ENCODE assay signal across 22 cellular contexts in the genomic region with DNA sequence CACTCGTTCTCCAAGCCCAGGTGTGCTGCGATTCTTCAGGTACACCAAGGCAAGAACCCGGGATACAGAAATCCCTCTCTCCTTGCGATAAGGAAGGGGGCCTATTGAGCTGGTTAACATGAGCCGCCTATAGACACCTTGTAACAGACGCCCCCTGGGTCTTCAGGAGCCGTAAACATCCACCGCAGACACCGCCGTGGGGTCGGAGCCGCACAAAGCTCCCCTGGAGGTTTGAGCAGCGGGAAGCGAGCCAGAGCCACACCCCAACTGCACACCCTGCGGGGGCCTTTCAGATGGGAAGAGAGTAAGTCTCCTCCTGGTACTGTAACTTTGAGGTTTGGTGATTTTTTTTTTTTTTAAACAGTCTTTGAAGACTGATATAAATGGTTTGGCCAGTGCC. TPM values are rescaled to one million over a fixed set of nuclear protein-coding genes. Genes with fewer than 3 reads are reported as not detected.
DNase-seq lines count a peak whose midpoint lies in the region.
"Had no signal": no experiment of that assay in that cellular context is flagged by ENCODE, and none has a peak within 500 bp of the region (broad histone marks: within the 10 kb centered on the region; RNA-seq: fewer than 3 reads in every experiment).

No MANE protein-coding gene starts in this region.

- DNase-seq in NCI-H69 (lab: John Stamatoyannopoulos, UW) (peak; percentile 0), mesenchymal stem cell (no peak), AG08396 (ENCODE audit: low spot score) (no peak), cardiac septum (ENCODE audit: low spot score) (no peak), SKM-1 treated with dmso at 0.1 percent for 144 hours (lab: John Stamatoyannopoulos, UW; ENCODE audit: unreplicated experiment) (no peak), amygdala (lab: John Stamatoyannopoulos, UW) (no peak)
- DNase-seq: ACHN; AML-193; CD4-positive, alpha-beta memory T cell; DMS 273 treated with DMSO at 0.1 percent for 48 hours; DMS53; DND-41; GF-D8; HCEC 1CT; IMR-90 had no signal

- no peak overlapping the region for H3K4me2 ChIP-seq in mesenchymal stem cell (ENCODE audit: low read length, poor library complexity, severe bottlenecking)
- H3K4me2 ChIP-seq: BLaER1 had no signal

- no peak overlapping the region for H2BK12ac ChIP-seq in mesenchymal stem cell (ENCODE audit: low read length in 2 of 2)

- no peak overlapping the region for H2BK5ac ChIP-seq in mesenchymal stem cell (ENCODE audit: low read depth, low read length, poor library complexity, severe bottlenecking)

- H4K8ac ChIP-seq in mesenchymal stem cell (ENCODE audit: low read length), result no peak overlapping the region

- H3K4me1 ChIP-seq in ES-I3 (ENCODE audit: insufficient read depth, low read length) (0 out of 2 replicates have a peak, but pooled peaks cover 3% of the 10 kb centered on the region), mesenchymal stem cell (ENCODE audit: control insufficient read depth, insufficient read depth, low read depth, low read length) (no peaks in the 10 kb centered on the region)
- H3K4me1 ChIP-seq: BLaER1 had no signal

- H2AK5ac ChIP-seq in mesenchymal stem cell (ENCODE audit: low read length, severe bottlenecking), result no peak overlapping the region

- H3K79me1 ChIP-seq in mesenchymal stem cell (replicated peaks; ENCODE audit: low read length, poor library complexity, severe bottlenecking), result no peaks in the 10 kb centered on the region

- H4K91ac ChIP-seq in mesenchymal stem cell (ENCODE audit: low read length), result no peak overlapping the region

- no peak overlapping the region for H2BK15ac ChIP-seq in mesenchymal stem cell (ENCODE audit: low read depth, poor library complexity, severe bottlenecking)

- H3K4me3 ChIP-seq in mesenchymal stem cell (ENCODE audit: insufficient read depth in 1 of 2, low read depth in 1 of 2, low read length in 2 of 2), result no peak overlapping the region
- H3K4me3 ChIP-seq: BLaER1, K562 had no signal

- intact Hi-C loops in cardiac septum (cut with DNase I), result no loop called here

- WGBS in mesenchymal stem cell, result 63% methylated on average over 15 of the region's 15 CpGs

- no peak overlapping the region for H3K18ac ChIP-seq in mesenchymal stem cell (ENCODE audit: low read depth in 1 of 2, low read length in 2 of 2)

- no peak overlapping the region for H3K23ac ChIP-seq in mesenchymal stem cell (ENCODE audit: low read length in 2 of 2)

- H3K27ac ChIP-seq in mesenchymal stem cell (ENCODE audit: low read length, poor library complexity, severe bottlenecking), result no peak overlapping the region
- H3K27ac ChIP-seq: BLaER1, HL-60 had no signal

- peak overlapping the region; percentile 4; the same call in 1 of the 2 replicates for H3K9ac ChIP-seq in ES-I3 (ENCODE audit: low read depth, low read length)
- no peak overlapping the region for H3K9ac ChIP-seq in mesenchymal stem cell (ENCODE audit: low read length)
- H3K9ac ChIP-seq: BLaER1 had no signal

- H3K9me3 ChIP-seq in ES-I3 (ENCODE audit: control insufficient read depth, insufficient read depth, low read length) (no peaks in the 10 kb centered on the region), mesenchymal stem cell (ENCODE audit: control insufficient read depth, low read length) (no peaks in the 10 kb centered on the region)

- no peak overlapping the region for H2BK120ac ChIP-seq in mesenchymal stem cell (ENCODE audit: low read depth, low read length)

- no peaks in the 10 kb centered on the region for H3K27me3 ChIP-seq in mesenchymal stem cell (ENCODE audit: control insufficient read depth in 1 of 2, insufficient read depth in 1 of 2, low read length in 2 of 2)
- H3K27me3 ChIP-seq: BLaER1 had no signal

- H3K14ac ChIP-seq in mesenchymal stem cell (ENCODE audit: low read length in 2 of 2), result no peak overlapping the region

- H3K4ac ChIP-seq in mesenchymal stem cell (ENCODE audit: low read depth in 1 of 2, low read length in 2 of 2), result no peak overlapping the region

- H3K36me3 ChIP-seq in ES-I3 (ENCODE audit: insufficient read depth, low read length) (no peaks in the 10 kb centered on the region), mesenchymal stem cell (ENCODE audit: control insufficient read depth in 1 of 2, insufficient read depth in 2 of 2, low read depth in 1 of 2, low read length in 2 of 2) (no peaks in the 10 kb centered on the region)
- H3K36me3 ChIP-seq: BLaER1 had no signal

- peak overlapping the region; percentile 36 for H2AFZ ChIP-seq in mesenchymal stem cell (ENCODE audit: low read depth, low read length)

RNA-seq across cellular contexts. Expression of a gene that starts 46.6 kb away (rescaled TPM):
- polyA plus RNA-seq in mesenchymal stem cell (2013, experiment 1 of 2), result 0.04 TPM
- 0.04 TPM for polyA plus RNA-seq in mesenchymal stem cell (2013, experiment 2 of 2)
- not detected for total RNA-seq in cardiac septum
- total RNA-seq: CD4-positive, alpha-beta memory T cell; H4; HT1080; IMR-90 had no signal
- polyA plus RNA-seq: CD14-positive monocyte; CD4-positive, alpha-beta memory T cell; IMR-90 had no signal
